ENCODE assay signal across 20 cellular contexts in the genomic region with DNA sequence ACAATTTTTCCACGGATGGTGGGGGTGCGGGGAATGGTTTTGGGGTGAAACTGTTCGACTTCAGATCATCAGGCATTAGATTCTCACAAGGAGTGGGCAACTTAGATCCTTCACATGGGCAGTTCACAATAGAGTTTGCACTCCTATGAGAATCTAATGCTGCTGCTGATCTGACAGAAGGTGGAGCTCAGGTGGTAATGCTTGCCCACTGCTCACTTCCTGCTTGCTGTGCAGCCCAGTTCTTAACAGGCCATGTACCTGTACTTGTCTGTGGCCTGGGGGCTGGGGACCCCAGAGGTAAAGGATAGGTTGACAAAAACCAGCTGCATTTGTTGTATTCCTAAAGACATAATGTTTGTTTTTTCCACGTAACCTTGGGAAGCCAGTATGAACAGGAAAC. TPM values are rescaled to one million over a fixed set of nuclear protein-coding genes. Genes with fewer than 3 reads are reported as not detected.
DNase-seq lines count a peak whose midpoint lies in the region; ATAC-seq and TF ChIP-seq lines count a peak whose summit lies in the region.
"Had no signal": no experiment of that assay in that cellular context is flagged by ENCODE, and none has a peak within 500 bp of the region (broad histone marks: within the 10 kb centered on the region; RNA-seq: fewer than 3 reads in every experiment).

No MANE protein-coding gene starts in this region.

- H3K4me3 Mint-ChIP-seq in MCF 10A (ENCODE audit: unreplicated experiment), result no peak overlapping the region
- H3K4me3 Mint-ChIP-seq in activated naive CD8-positive, alpha-beta T cell treated with anti-CD3 and anti-CD28 coated beads for 36 hours, result no peak overlapping the region
- H3K4me3 Mint-ChIP-seq: GM23338 had no signal

- CTCF ChIA-PET in mammary epithelial cell (lab: Charles Lee; ENCODE audit: low non-redundant PET), result no interaction called here
- CTCF ChIA-PET in MCF 10A (lab: Yijun Ruan, JAX), result no interaction called here
- CTCF ChIA-PET in RWPE1 (lab: Yijun Ruan, JAX), result no interaction called here

- H3K4me3 ChIP-seq in mammary epithelial cell (replicated peaks in 1 of 3; ENCODE audit: insufficient read depth in 1 of 3, low read depth in 2 of 3, low read length in 3 of 3) (no peak overlapping the region), Loucy (ENCODE audit: low read length, poor library complexity, severe bottlenecking) (no peak overlapping the region)
- H3K4me3 ChIP-seq: GM23338 had no signal

- H3K36me3 Mint-ChIP-seq in MCF 10A (ENCODE audit: insufficient read depth, unreplicated experiment), result no peaks in the 10 kb centered on the region
- peaks cover 34% of the 10 kb centered on the region for H3K36me3 Mint-ChIP-seq in activated naive CD8-positive, alpha-beta T cell treated with anti-CD3 and anti-CD28 coated beads for 36 hours

- no peaks in the 10 kb centered on the region for H3K79me2 ChIP-seq in mammary epithelial cell (ENCODE audit: insufficient read depth, low read length)
- H3K79me2 ChIP-seq in Loucy (ENCODE audit: insufficient read depth, low read length), result no peaks in the 10 kb centered on the region

- no peak for ATAC-seq in HG02588 (IDR thresholded peaks at IDR 0.05; ENCODE audit: unreplicated experiment)
- ATAC-seq: GM23338, HCT116, PC-3, SK-N-SH treated with all-trans-retinoic acid at 6 μM for 48 hours had no signal

- H3K36me3 ChIP-seq in mammary epithelial cell (ENCODE audit: insufficient read depth, low read length) (no peaks in the 10 kb centered on the region), Loucy (ENCODE audit: insufficient read depth, low read length) (no peaks in the 10 kb centered on the region)

- H3K9me2 ChIP-seq in Loucy (replicated peaks; ENCODE audit: low read depth, low read length), result no peaks in the 10 kb centered on the region

- no peaks in the 10 kb centered on the region for H3K4me1 Mint-ChIP-seq in MCF 10A (ENCODE audit: insufficient read depth, unreplicated experiment)
- H3K4me1 Mint-ChIP-seq in activated naive CD8-positive, alpha-beta T cell treated with anti-CD3 and anti-CD28 coated beads for 36 hours, result peaks cover 52% of the 10 kb centered on the region

- TF ChIP-seq CTCF in mammary epithelial cell (conservative IDR thresholded peaks at IDR 0.05 in 1 of 2, IDR thresholded peaks at IDR 0.05 in 1 of 2; ENCODE audit: extremely low read depth in 1 of 2, insufficient read depth in 1 of 2, low read depth in 1 of 2, low read length in 2 of 2), result no peak
- no peak for TF ChIP-seq CTCF in MCF 10A (IDR thresholded peaks at IDR 0.05; ENCODE audit: unreplicated experiment)
- TF ChIP-seq CTCF in Loucy (conservative IDR thresholded peaks at IDR 0.05; ENCODE audit: low read length), result no peak
- no peak for TF ChIP-seq CTCF in RWPE1 (conservative IDR thresholded peaks at IDR 0.05; ENCODE audit: low read depth)

- in situ Hi-C loops in mammary epithelial cell (cut with MboI; ENCODE audit: low sequenced_read_pairs in 2 of 2), result no loop called here

- peaks cover 4% of the 10 kb centered on the region for H3K4me1 ChIP-seq in mammary epithelial cell (ENCODE audit: insufficient read depth, low read length)
- H3K4me1 ChIP-seq in Loucy (ENCODE audit: insufficient read depth, low read length, poor library complexity, severe bottlenecking), result peaks cover 36% of the 10 kb centered on the region

- WGBS in mammary epithelial cell (ENCODE audit: low coverage, missing lambda C conversion rate), result 72% methylated on average over 4 of the region's 4 CpGs

- H3K27me3 ChIP-seq in mammary epithelial cell (ENCODE audit: insufficient read depth, low read length) (no peaks in the 10 kb centered on the region), Loucy (ENCODE audit: insufficient read depth, low read length, poor library complexity, severe bottlenecking) (no peaks in the 10 kb centered on the region)

- H3F3A ChIP-seq in Loucy (ENCODE audit: low read depth), result peaks cover 2% of the 10 kb centered on the region; the same call in 1 of the 2 replicates

- H3K27ac Mint-ChIP-seq in MCF 10A (ENCODE audit: low read depth, unreplicated experiment), result no peak overlapping the region
- H3K27ac Mint-ChIP-seq in activated naive CD8-positive, alpha-beta T cell treated with anti-CD3 and anti-CD28 coated beads for 36 hours, result peak overlapping the region; percentile 67
- H3K27ac Mint-ChIP-seq: GM23338 had no signal

- dilution Hi-C loops in mammary epithelial cell (cut with HindIII; ENCODE audit: low sequenced_read_pairs), result no loop called here

- H4K20me1 ChIP-seq in mammary epithelial cell (ENCODE audit: insufficient read depth, low read length) (no peaks in the 10 kb centered on the region), Loucy (ENCODE audit: insufficient read depth, low read length, poor library complexity, severe bottlenecking) (no peaks in the 10 kb centered on the region)

- intact Hi-C loops in mammary epithelial cell (cut with micrococcal nuclease) (no loop called here), MCF 10A (cut with micrococcal nuclease) (no loop called here)

- no peak overlapping the region for H3K4me2 ChIP-seq in mammary epithelial cell (ENCODE audit: insufficient read depth, low read depth, low read length)
- no peak overlapping the region for H3K4me2 ChIP-seq in Loucy (ENCODE audit: low read depth, low read length, poor library complexity, severe bottlenecking)
- H3K4me2 ChIP-seq: GM23338 had no signal

- no peak for DNase-seq in mammary epithelial cell
- DNase-seq in MCF 10A (ENCODE audit: unreplicated experiment), result no peak
- no peak for DNase-seq in activated naive CD8-positive, alpha-beta T cell treated with anti-CD3 and anti-CD28 coated beads for 36 hours
- DNase-seq in retina, result no peak
- no peak for DNase-seq in RWPE1 (ENCODE audit: low spot score)
- DNase-seq: ACHN, AML-193, DMS153, GDM1, NCI-H1105, NCI-H774, PC-3, RPMI8226, SIG-M5 had no signal

- H2AFZ ChIP-seq in mammary epithelial cell (ENCODE audit: low read depth, low read length) (peak overlapping the region; percentile 23), Loucy (ENCODE audit: low read length) (0 out of 2 replicates have a peak overlapping the region, but pooled peaks have one; percentile 43)
- H2AFZ ChIP-seq: GM23338 had no signal

- no peak overlapping the region for H3K9ac ChIP-seq in mammary epithelial cell (ENCODE audit: insufficient read depth, low read length)
- H3K9ac ChIP-seq in Loucy (ENCODE audit: low read depth, low read length, poor library complexity, severe bottlenecking), result no peak overlapping the region

- POLR2A ChIA-PET in MCF 10A (lab: Yijun Ruan, JAX), result interaction anchor here (0.9 kb wide), 1 partner anchor 14 kb away, joined by 3 read pairs; no protein-coding TSS in a partner anchor
- POLR2A ChIA-PET in RWPE1 (lab: Yijun Ruan, JAX; ENCODE audit: low non-redundant PET), result no interaction called here

- H3K27me3 Mint-ChIP-seq in MCF 10A (ENCODE audit: insufficient read depth, unreplicated experiment), result no peaks in the 10 kb centered on the region
- no peaks in the 10 kb centered on the region for H3K27me3 Mint-ChIP-seq in activated naive CD8-positive, alpha-beta T cell treated with anti-CD3 and anti-CD28 coated beads for 36 hours

- H3K9me3 ChIP-seq in mammary epithelial cell (replicated peaks; ENCODE audit: insufficient read depth, low read length), result no peaks in the 10 kb centered on the region
- no peaks in the 10 kb centered on the region for H3K9me3 ChIP-seq in Loucy (ENCODE audit: insufficient read depth, low read depth, low read length)

- no TSS peak for BruUV-seq in mammary epithelial cell (replicated peaks; lab: Mats Ljungman, UMichigan)
- no TSS peak for BruUV-seq in MCF 10A (replicated peaks; lab: Mats Ljungman, UMichigan)

- H3K27ac ChIP-seq in mammary epithelial cell (ENCODE audit: insufficient read depth, low read depth, low read length), result no peak overlapping the region
- H3K27ac ChIP-seq in RWPE1, result no peak overlapping the region
- H3K27ac ChIP-seq: C4-2B had no signal

- H3K9me3 Mint-ChIP-seq in MCF 10A (ENCODE audit: unreplicated experiment), result no peaks in the 10 kb centered on the region
- peaks cover 8% of the 10 kb centered on the region for H3K9me3 Mint-ChIP-seq in activated naive CD8-positive, alpha-beta T cell treated with anti-CD3 and anti-CD28 coated beads for 36 hours
- H3K9me3 Mint-ChIP-seq: GM23338 had no signal

RNA-seq across cellular contexts. Expression of gene DZIP3, which starts 16.0 kb away (rescaled TPM):
- total RNA-seq in mammary epithelial cell, result 1 to 10 TPM; 6.2 to 7.3 TPM
- 3.1 TPM for polyA plus RNA-seq in mammary epithelial cell
- 4.4 TPM for polyA minus RNA-seq in mammary epithelial cell
- total RNA-seq in MCF 10A (2022), result 10.1 and 10.3 TPM in 2 replicates
- 10 to 100 TPM; 16.2 to 17.0 TPM for total RNA-seq in activated naive CD8-positive, alpha-beta T cell treated with anti-CD3 and anti-CD28 coated beads for 36 hours

RNA-seq across cellular contexts. Expression of gene CIP2A, which starts 16.3 kb away (rescaled TPM):
- total RNA-seq in mammary epithelial cell (10 to 100 TPM in 1 of 2 donors, 1 to 10 TPM in 1; 6.8 to 24.0 TPM), MCF 10A (2022) (15.5 and 23.9 TPM in 2 replicates)
- polyA plus RNA-seq in mammary epithelial cell, result 12.3 TPM
- 33.6 TPM for polyA minus RNA-seq in mammary epithelial cell
- 10 to 100 TPM; 51.8 to 54.8 TPM for total RNA-seq in activated naive CD8-positive, alpha-beta T cell treated with anti-CD3 and anti-CD28 coated beads for 36 hours
